10 cellular contexts compared by ENCODE assay signal in genomic region chr3:172315401-172316091, GRCh38.
DNase-seq lines count a peak whose midpoint lies in the region; ATAC-seq and TF ChIP-seq lines count a peak whose summit lies in the region.
"Had no signal": no experiment of that assay in that cellular context is flagged by ENCODE, and none has a peak within 500 bp of the region (broad histone marks: within the 10 kb centered on the region; RNA-seq: fewer than 3 reads in every experiment).

No MANE protein-coding gene starts in this region.

- TF ChIP-seq CTCF in upper lobe of right lung (IDR thresholded peaks at IDR 0.05) = no peak

- H3K4me1 ChIP-seq in upper lobe of right lung = peaks cover 61% of the 10 kb centered on the region

- H3K36me3 ChIP-seq in upper lobe of right lung = peaks cover 57% of the 10 kb centered on the region

- H3K36me3 Mint-ChIP-seq in activated CD4-positive, alpha-beta memory T cell treated with anti-CD3 and anti-CD28 coated beads for 36 hours = peaks cover 9% of the 10 kb centered on the region
- peaks cover 15% of the 10 kb centered on the region for H3K36me3 Mint-ChIP-seq in activated CD4-positive, alpha-beta memory T cell treated with anti-CD3 and anti-CD28 coated beads, Interleukin-2, amount 10 ng/mL, durations not matched to agents 7 days and 5 days (ENCODE audit: low read depth)
- H3K36me3 Mint-ChIP-seq in activated T-helper 1 cell treated with anti-CD3 and anti-CD28 coated beads, Interleukin-12 subunit alpha, Interleukin-12 subunit beta, Interleukin-2, Interleukin-4 antibody, amounts not matched to agents 30 ng/mL and 10 ng/mL and 1 ng/mL, durations not matched to agents 14 hours and 24 hours and 36 hours (ENCODE audit: low read depth) = peaks cover 28% of the 10 kb centered on the region

- peaks cover 17% of the 10 kb centered on the region for H3K4me1 Mint-ChIP-seq in activated CD4-positive, alpha-beta memory T cell treated with anti-CD3 and anti-CD28 coated beads for 36 hours (ENCODE audit: low read depth)
- H3K4me1 Mint-ChIP-seq in activated CD4-positive, alpha-beta memory T cell treated with anti-CD3 and anti-CD28 coated beads, Interleukin-2, amount 10 ng/mL, durations not matched to agents 7 days and 5 days = peaks cover 15% of the 10 kb centered on the region
- peaks cover 20% of the 10 kb centered on the region for H3K4me1 Mint-ChIP-seq in activated T-helper 1 cell treated with anti-CD3 and anti-CD28 coated beads, Interleukin-12 subunit alpha, Interleukin-12 subunit beta, Interleukin-2, Interleukin-4 antibody, amounts not matched to agents 30 ng/mL and 10 ng/mL and 1 ng/mL, durations not matched to agents 14 hours and 24 hours and 36 hours (ENCODE audit: low read depth)

- intact Hi-C loops in activated CD4-positive, alpha-beta memory T cell treated with anti-CD3 and anti-CD28 coated beads for 36 hours (cut with micrococcal nuclease) = no loop called here
- intact Hi-C loops in activated T-helper 1 cell treated with anti-CD3 and anti-CD28 coated beads, Interleukin-12 subunit alpha, Interleukin-12 subunit beta, Interleukin-2, Interleukin-4 antibody, amounts not matched to agents 30 ng/mL and 10 ng/mL and 1 ng/mL, durations not matched to agents 14 hours and 24 hours and 36 hours (cut with micrococcal nuclease) = no loop called here
- intact Hi-C loops in upper lobe of right lung (cut with DNase I) = no loop called here

- no peaks in the 10 kb centered on the region for H3K27me3 Mint-ChIP-seq in activated CD4-positive, alpha-beta memory T cell treated with anti-CD3 and anti-CD28 coated beads for 36 hours
- H3K27me3 Mint-ChIP-seq in activated CD4-positive, alpha-beta memory T cell treated with anti-CD3 and anti-CD28 coated beads, Interleukin-2, amount 10 ng/mL, durations not matched to agents 7 days and 5 days = no peaks in the 10 kb centered on the region
- H3K27me3 Mint-ChIP-seq in activated T-helper 1 cell treated with anti-CD3 and anti-CD28 coated beads, Interleukin-12 subunit alpha, Interleukin-12 subunit beta, Interleukin-2, Interleukin-4 antibody, amounts not matched to agents 30 ng/mL and 10 ng/mL and 1 ng/mL, durations not matched to agents 14 hours and 24 hours and 36 hours (ENCODE audit: insufficient read depth) = no peaks in the 10 kb centered on the region

- no peak overlapping the region for H3K4me3 Mint-ChIP-seq in activated CD4-positive, alpha-beta memory T cell treated with anti-CD3 and anti-CD28 coated beads for 36 hours
- no peak overlapping the region for H3K4me3 Mint-ChIP-seq in activated CD4-positive, alpha-beta memory T cell treated with anti-CD3 and anti-CD28 coated beads, Interleukin-2, amount 10 ng/mL, durations not matched to agents 7 days and 5 days
- no peak overlapping the region for H3K4me3 Mint-ChIP-seq in activated T-helper 1 cell treated with anti-CD3 and anti-CD28 coated beads, Interleukin-12 subunit alpha, Interleukin-12 subunit beta, Interleukin-2, Interleukin-4 antibody, amounts not matched to agents 30 ng/mL and 10 ng/mL and 1 ng/mL, durations not matched to agents 14 hours and 24 hours and 36 hours

- peak overlapping the region; percentile 34 for H3K27ac Mint-ChIP-seq in activated CD4-positive, alpha-beta memory T cell treated with anti-CD3 and anti-CD28 coated beads for 36 hours
- no peak overlapping the region for H3K27ac Mint-ChIP-seq in activated CD4-positive, alpha-beta memory T cell treated with anti-CD3 and anti-CD28 coated beads, Interleukin-2, amount 10 ng/mL, durations not matched to agents 7 days and 5 days
- peak overlapping the region; percentile 48 for H3K27ac Mint-ChIP-seq in activated T-helper 1 cell treated with anti-CD3 and anti-CD28 coated beads, Interleukin-12 subunit alpha, Interleukin-12 subunit beta, Interleukin-2, Interleukin-4 antibody, amounts not matched to agents 30 ng/mL and 10 ng/mL and 1 ng/mL, durations not matched to agents 14 hours and 24 hours and 36 hours

- no peaks in the 10 kb centered on the region for H3K9me3 ChIP-seq in upper lobe of right lung
- H3K9me3 ChIP-seq: BLaER1 treated with 17β-estradiol and CSF1 and Interleukin-3, amounts not matched to agents 10 nM and 100 nM had no signal

- no peaks in the 10 kb centered on the region for H3K27me3 ChIP-seq in upper lobe of right lung
- H3K27me3 ChIP-seq: BLaER1 treated with 17β-estradiol and CSF1 and Interleukin-3, amounts not matched to agents 10 nM and 100 nM had no signal

- CTCF ChIA-PET in activated CD4-positive, alpha-beta memory T cell treated with anti-CD3 and anti-CD28 coated beads for 36 hours (lab: Charles Lee) = interaction anchor here (2.0 kb wide), 1 partner anchor 17 kb away, joined by 12 read pairs; no protein-coding TSS in a partner anchor
- CTCF ChIA-PET in activated CD4-positive, alpha-beta memory T cell treated with anti-CD3 and anti-CD28 coated beads, Interleukin-2, amount 10 ng/mL, durations not matched to agents 7 days and 5 days (lab: Charles Lee) = interaction anchor here (0.6 to 3.2 kb wide), 5 partner anchors 17 to 502 kb away, joined by 3 to 16 read pairs (median 4); partner anchors contain the start of gene ECT2

- H3K9me3 Mint-ChIP-seq in activated CD4-positive, alpha-beta memory T cell treated with anti-CD3 and anti-CD28 coated beads for 36 hours = no peaks in the 10 kb centered on the region
- H3K9me3 Mint-ChIP-seq in activated CD4-positive, alpha-beta memory T cell treated with anti-CD3 and anti-CD28 coated beads, Interleukin-2, amount 10 ng/mL, durations not matched to agents 7 days and 5 days = no peaks in the 10 kb centered on the region
- H3K9me3 Mint-ChIP-seq in activated T-helper 1 cell treated with anti-CD3 and anti-CD28 coated beads, Interleukin-12 subunit alpha, Interleukin-12 subunit beta, Interleukin-2, Interleukin-4 antibody, amounts not matched to agents 30 ng/mL and 10 ng/mL and 1 ng/mL, durations not matched to agents 14 hours and 24 hours and 36 hours = no peaks in the 10 kb centered on the region

- POLR2A ChIA-PET in activated CD4-positive, alpha-beta memory T cell treated with anti-CD3 and anti-CD28 coated beads for 36 hours (lab: Charles Lee) = no interaction called here
- POLR2A ChIA-PET in activated CD4-positive, alpha-beta memory T cell treated with anti-CD3 and anti-CD28 coated beads, Interleukin-2, amount 10 ng/mL, durations not matched to agents 7 days and 5 days (lab: Charles Lee) = no interaction called here

- no peak overlapping the region for H3K4me3 ChIP-seq in upper lobe of right lung
- H3K4me3 ChIP-seq: BLaER1 treated with 17β-estradiol and CSF1 and Interleukin-3, amounts not matched to agents 10 nM and 100 nM had no signal

- H3K27ac ChIP-seq in upper lobe of right lung (peak overlapping the region; percentile 12), caudate nucleus (ENCODE audit: low read depth, low read length) (no peak overlapping the region)

- ATAC-seq in upper lobe of right lung = peak; percentile 30

- DNase-seq in activated CD4-positive, alpha-beta memory T cell treated with anti-CD3 and anti-CD28 coated beads for 36 hours = peak; percentile 33
- no peak for DNase-seq in activated CD4-positive, alpha-beta memory T cell treated with anti-CD3 and anti-CD28 coated beads, Interleukin-2, amount 10 ng/mL, durations not matched to agents 7 days and 5 days
- no peak for DNase-seq in activated T-helper 1 cell treated with anti-CD3 and anti-CD28 coated beads, Interleukin-12 subunit alpha, Interleukin-12 subunit beta, Interleukin-2, Interleukin-4 antibody, amounts not matched to agents 30 ng/mL and 10 ng/mL and 1 ng/mL, durations not matched to agents 14 hours and 24 hours and 36 hours (ENCODE audit: low spot score)
- peak; percentile 65 for DNase-seq in hepatic stellate cell (ENCODE audit: low spot score)
- DNase-seq in upper lobe of right lung = no peak
- no peak for DNase-seq in globus pallidus (ENCODE audit: low spot score)
- DNase-seq in caudate nucleus (lab: John Stamatoyannopoulos, UW) = no peak
- DNase-seq in KG1 (lab: John Stamatoyannopoulos, UW) = no peak
- DNase-seq: NCI-H526 had no signal

Comparison
In these comparisons a context has a peak if more than half of its experiments do, and no peak if none do; other contexts are left out.
1. DNase-seq: peak in activated CD4-positive, alpha-beta memory T cell treated with anti-CD3 and anti-CD28 coated beads for 36 hours (single experiment) and hepatic stellate cell (single experiment); none in activated CD4-positive, alpha-beta memory T cell treated with anti-CD3 and anti-CD28 coated beads, Interleukin-2, amount 10 ng/mL, durations not matched to agents 7 days and 5 days (single experiment), activated T-helper 1 cell treated with anti-CD3 and anti-CD28 coated beads, Interleukin-12 subunit alpha, Interleukin-12 subunit beta, Interleukin-2, Interleukin-4 antibody, amounts not matched to agents 30 ng/mL and 10 ng/mL and 1 ng/mL, durations not matched to agents 14 hours and 24 hours and 36 hours (single experiment), upper lobe of right lung (single experiment), globus pallidus (single experiment), caudate nucleus (0 of 61) and KG1 (single experiment).